9 cellular contexts compared by ENCODE assay signal in genomic region chr6:71887006-71887743, GRCh38. TPM values are rescaled to one million over a fixed set of nuclear protein-coding genes. Genes with fewer than 3 reads are reported as not detected.
DNase-seq lines count a peak whose midpoint lies in the region; ATAC-seq, FAIRE-seq and TF ChIP-seq lines count a peak whose summit lies in the region.
"Had no signal": no experiment of that assay in that cellular context is flagged by ENCODE, and none has a peak within 500 bp of the region (broad histone marks: within the 10 kb centered on the region; RNA-seq: fewer than 3 reads in every experiment).

No MANE protein-coding gene starts in this region.

- FAIRE-seq in D721Med (lab: Jason Lieb, UNC) = no peak

- no peaks in the 10 kb centered on the region for H3K79me2 ChIP-seq in fibroblast of lung (ENCODE audit: control insufficient read depth, insufficient read depth, low read length)

- TF ChIP-seq CTCF in GM13976 (IDR thresholded peaks at IDR 0.05; ENCODE audit: borderline replicate concordance, control extremely low read depth, extremely low read depth, insufficient read depth, missing control alignments) (no peak), fibroblast of lung (conservative IDR thresholded peaks at IDR 0.05 in 1 of 2, IDR thresholded peaks at IDR 0.05 in 1 of 2; ENCODE audit: low read depth in 1 of 2, low read length in 2 of 2) (no peak), gastrocnemius medialis (IDR thresholded peaks at IDR 0.05 in 4 of 5, conservative IDR thresholded peaks at IDR 0.05 in 1 of 5) (no peak), D721Med (IDR thresholded peaks at IDR 0.05; ENCODE audit: insufficient read depth, missing control alignments) (no peak)
- no peak for TF ChIP-seq CTCF in CD8-positive, alpha-beta T cell (IDR thresholded peaks at IDR 0.05)

- H3K4me3 Mint-ChIP-seq in CD8-positive, alpha-beta T cell = no peak overlapping the region
- H3K4me3 Mint-ChIP-seq: activated naive CD8-positive, alpha-beta T cell had no signal

- peak overlapping the region; percentile 30 for H3K9ac ChIP-seq in HUES48 (ENCODE audit: low read depth, low read length)
- peak overlapping the region; percentile 42 for H3K9ac ChIP-seq in fibroblast of lung (ENCODE audit: insufficient read depth, low read length)

- ATAC-seq in gastrocnemius medialis (no peak), GM21717 (IDR thresholded peaks at IDR 0.05; ENCODE audit: unreplicated experiment) (no peak)
- ATAC-seq in CD8-positive, alpha-beta T cell = no peak

- H3K4me2 ChIP-seq in fibroblast of lung (ENCODE audit: extremely low read depth, insufficient read depth, low read length) = peak overlapping the region; percentile 90

- H3K9me3 ChIP-seq in HUES48 (ENCODE audit: control insufficient read depth, insufficient read depth, low read length) (no peaks in the 10 kb centered on the region), fibroblast of lung (ENCODE audit: control insufficient read depth, insufficient read depth, low read depth, low read length) (no peaks in the 10 kb centered on the region), gastrocnemius medialis (no peaks in the 10 kb centered on the region)
- no peaks in the 10 kb centered on the region for H3K9me3 ChIP-seq in CD8-positive, alpha-beta T cell (ENCODE audit: low read length)

- H4K20me1 ChIP-seq in fibroblast of lung (ENCODE audit: control insufficient read depth, extremely low read depth, insufficient read depth, low read length) = no peaks in the 10 kb centered on the region

- H3K4me3 ChIP-seq in HUES48 (ENCODE audit: low read depth, low read length) (peak overlapping the region; percentile 91), fibroblast of lung (replicated peaks in 1 of 4; ENCODE audit: control extremely low read depth in 1 of 4, insufficient read depth in 1 of 4, low read depth in 3 of 4, low read length in 4 of 4) (peak overlapping the region; percentile 29 to 51 (median 50)), gastrocnemius medialis (peak overlapping the region in 3 of 4 donors; percentile 31 to 34 (median 34))
- no peak overlapping the region for H3K4me3 ChIP-seq in CD8-positive, alpha-beta T cell (ENCODE audit: low read depth, low read length)

- in situ Hi-C loops in GM13976 (cut with MboI; ENCODE audit: low sequenced_read_pairs, unreplicated experiment) = no loop called here
- in situ Hi-C loops in gastrocnemius medialis (cut with MboI; ENCODE audit: low sequenced_read_pairs in 4 of 4) = no loop called here

- no peaks in the 10 kb centered on the region for H3K36me3 Mint-ChIP-seq in CD8-positive, alpha-beta T cell
- H3K36me3 Mint-ChIP-seq: activated naive CD8-positive, alpha-beta T cell had no signal

- POLR2A ChIA-PET in CD8-positive, alpha-beta T cell (lab: Charles Lee) = no interaction called here

- no peak overlapping the region for H3K27ac Mint-ChIP-seq in CD8-positive, alpha-beta T cell
- H3K27ac Mint-ChIP-seq: activated naive CD8-positive, alpha-beta T cell had no signal

- peaks cover 20% of the 10 kb centered on the region for H3K27me3 ChIP-seq in HUES48 (ENCODE audit: control insufficient read depth, insufficient read depth, low read length)
- peaks cover 12% of the 10 kb centered on the region for H3K27me3 ChIP-seq in fibroblast of lung (ENCODE audit: control insufficient read depth, insufficient read depth, low read length)
- H3K27me3 ChIP-seq in gastrocnemius medialis = peaks cover 11 to 20% (median 19%) of the 10 kb centered on the region in 3 donors
- H3K27me3 ChIP-seq in CD8-positive, alpha-beta T cell (ENCODE audit: insufficient read depth, low read length) = no peaks in the 10 kb centered on the region

- DNase-seq in GM13976 (ENCODE audit: low spot score) (peak; percentile 30), fibroblast of lung (ENCODE audit: low read depth in 2 of 2) (no peak), gastrocnemius medialis (no peak), D721Med (ENCODE audit: insufficient read length, low spot score) (no peak), DMS114 treated with DMSO at 0.1 percent for 48 hours (lab: John Stamatoyannopoulos, UW; ENCODE audit: unreplicated experiment) (no peak)
- DNase-seq in CD8-positive, alpha-beta T cell = no peak

- no peak for TF ChIP-seq POLR2A in gastrocnemius medialis (IDR thresholded peaks at IDR 0.05)

- CTCF ChIA-PET in CD8-positive, alpha-beta T cell (lab: Charles Lee) = no interaction called here

- no peaks in the 10 kb centered on the region for H3K36me3 ChIP-seq in HUES48 (ENCODE audit: control insufficient read depth, insufficient read depth, low read length)
- H3K36me3 ChIP-seq in fibroblast of lung (ENCODE audit: control insufficient read depth, insufficient read depth, low read length) = no peaks in the 10 kb centered on the region
- H3K36me3 ChIP-seq in gastrocnemius medialis = no peaks in the 10 kb centered on the region
- no peaks in the 10 kb centered on the region for H3K36me3 ChIP-seq in CD8-positive, alpha-beta T cell (ENCODE audit: insufficient read depth, low read length)

- peaks cover 28% of the 10 kb centered on the region for H3K27me3 Mint-ChIP-seq in CD8-positive, alpha-beta T cell (ENCODE audit: low read depth)

- H3K4me1 Mint-ChIP-seq in CD8-positive, alpha-beta T cell (ENCODE audit: low read depth) = peaks cover 4% of the 10 kb centered on the region

- peak overlapping the region; percentile 39 for H2AFZ ChIP-seq in fibroblast of lung (ENCODE audit: low read length)

- H3K4me1 ChIP-seq in HUES48 (ENCODE audit: control insufficient read depth, insufficient read depth, low read length) (0 out of 2 replicates have a peak, but pooled peaks cover 5% of the 10 kb centered on the region), fibroblast of lung (ENCODE audit: control insufficient read depth, extremely low read depth, insufficient read depth, low read length) (peaks cover 2% of the 10 kb centered on the region), gastrocnemius medialis (peaks cover 0 to 3% of the 10 kb centered on the region in 2 donors)
- no peaks in the 10 kb centered on the region for H3K4me1 ChIP-seq in CD8-positive, alpha-beta T cell (ENCODE audit: insufficient read depth, low read length)

- H3K27ac ChIP-seq in HUES48 (ENCODE audit: low read depth, low read length) = peak overlapping the region; percentile 5
- no peak overlapping the region for H3K27ac ChIP-seq in fibroblast of lung (ENCODE audit: insufficient read depth, low read length)
- no peak overlapping the region for H3K27ac ChIP-seq in gastrocnemius medialis
- no peak overlapping the region for H3K27ac ChIP-seq in CD8-positive, alpha-beta T cell (ENCODE audit: low read depth, low read length)

- intact Hi-C loops in gastrocnemius medialis (cut with DNase I; ENCODE audit: low total_unique reads) = no loop called here
- intact Hi-C loops in CD8-positive, alpha-beta T cell (cut with DNase I, micrococcal nuclease) = no loop called here

- no peaks in the 10 kb centered on the region for H3K9me3 Mint-ChIP-seq in CD8-positive, alpha-beta T cell

RNA-seq across cellular contexts. Expression of gene RIMS1, which starts 0.8 kb away (rescaled TPM):
- total RNA-seq in fibroblast of lung = 2.3 and 3.9 TPM in 2 replicates
- polyA plus RNA-seq in fibroblast of lung = 0.40 and 1.1 TPM in 2 replicates
- polyA plus RNA-seq in fibroblast of lung (2012) = 0.32 and 0.58 TPM in 2 replicates
- polyA minus RNA-seq in fibroblast of lung (ENCODE audit: low replicate concordance) = 0.56 TPM in 1 of 2 replicates, not detected in the other
- total RNA-seq in gastrocnemius medialis = 1 to 10 TPM in 2 of 4 donors, under 1 TPM in 1, not detected in 1; 0.10 to 1.4 (median 1.1) TPM
- total RNA-seq in CD8-positive, alpha-beta T cell = not detected
